8 cellular contexts compared by ENCODE assay signal in the genomic region with DNA sequence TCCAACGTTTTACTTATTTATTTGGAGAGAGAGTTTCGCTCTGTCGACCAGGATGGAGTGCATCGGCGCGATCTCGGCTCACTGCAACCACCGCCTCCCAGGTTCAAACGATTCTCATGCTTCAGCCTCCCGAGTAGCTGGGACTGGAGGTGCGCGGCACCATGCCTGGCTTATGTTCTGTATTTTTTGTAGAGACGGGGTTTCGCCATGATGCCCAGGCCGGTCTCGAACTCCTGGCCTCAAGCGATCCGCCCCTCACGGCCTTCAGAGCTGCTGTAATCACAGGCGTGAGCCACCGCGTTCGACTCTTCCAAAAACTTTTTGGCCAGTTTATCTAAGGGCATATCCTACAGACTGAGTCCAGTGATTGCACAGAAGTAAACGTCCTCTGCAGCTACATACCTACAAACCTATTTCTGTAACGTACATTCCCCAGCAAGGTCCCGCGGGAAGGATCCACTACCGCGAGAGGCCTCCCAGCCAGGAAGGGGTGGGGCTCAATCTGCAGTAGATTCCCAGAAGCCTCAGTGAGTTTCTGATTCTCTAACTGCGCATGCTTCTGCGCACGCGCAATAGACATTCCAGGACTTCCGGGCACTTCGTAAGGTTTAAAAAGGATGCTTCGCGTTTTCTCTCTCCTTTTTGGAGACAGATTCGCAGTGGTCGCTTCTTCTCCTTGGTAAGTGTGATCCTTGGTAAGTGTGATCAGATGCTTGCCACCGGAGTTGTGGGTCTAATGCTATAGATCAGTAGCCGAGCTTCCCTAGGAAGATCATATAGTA. TPM values are rescaled to one million over a fixed set of nuclear protein-coding genes. Genes with fewer than 3 reads are reported as not detected.
DNase-seq lines count a peak whose midpoint lies in the region; ATAC-seq, FAIRE-seq and TF ChIP-seq lines count a peak whose summit lies in the region.

A gene with protein sequence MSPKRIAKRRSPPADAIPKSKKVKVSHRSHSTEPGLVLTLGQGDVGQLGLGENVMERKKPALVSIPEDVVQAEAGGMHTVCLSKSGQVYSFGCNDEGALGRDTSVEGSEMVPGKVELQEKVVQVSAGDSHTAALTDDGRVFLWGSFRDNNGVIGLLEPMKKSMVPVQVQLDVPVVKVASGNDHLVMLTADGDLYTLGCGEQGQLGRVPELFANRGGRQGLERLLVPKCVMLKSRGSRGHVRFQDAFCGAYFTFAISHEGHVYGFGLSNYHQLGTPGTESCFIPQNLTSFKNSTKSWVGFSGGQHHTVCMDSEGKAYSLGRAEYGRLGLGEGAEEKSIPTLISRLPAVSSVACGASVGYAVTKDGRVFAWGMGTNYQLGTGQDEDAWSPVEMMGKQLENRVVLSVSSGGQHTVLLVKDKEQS (plus strand): TSS at position 638 of the 782 bp plus-strand sequence. CDS start 23,824 bp downstream, outside the sequence.

- peaks cover 39% of the 10 kb centered on the region for H4K20me1 ChIP-seq in astrocyte (ENCODE audit: insufficient read depth, low read length)

- H3K36me3 ChIP-seq in astrocyte (ENCODE audit: insufficient read depth, low read length), result peaks cover 35% of the 10 kb centered on the region

- H3K79me2 ChIP-seq in astrocyte (ENCODE audit: insufficient read depth, low read length), result peaks cover 49% of the 10 kb centered on the region

- ATAC-seq in GM18502 (IDR thresholded peaks at IDR 0.05; ENCODE audit: poor library complexity, unreplicated experiment) (peak; percentile 73), HG02970 (IDR thresholded peaks at IDR 0.05; ENCODE audit: low FRiP score, unreplicated experiment) (peak; percentile 79)

- H3K4me3 Mint-ChIP-seq in astrocyte (ENCODE audit: unreplicated experiment), result peak within 1 kb of the TSS; percentile 99

- no peak for FAIRE-seq in astrocyte (lab: Jason Lieb, UNC)

- no peaks in the 10 kb centered on the region for H3K9me3 ChIP-seq in astrocyte (ENCODE audit: insufficient read depth, low read depth, low read length)

- H3K9ac ChIP-seq in astrocyte (ENCODE audit: low read length), result peak within 1 kb of the TSS; percentile 94

- H2AFZ ChIP-seq in astrocyte (ENCODE audit: low read depth, low read length), result peak within 1 kb of the TSS; percentile 72

- no peaks in the 10 kb centered on the region for H3K9me3 Mint-ChIP-seq in astrocyte (ENCODE audit: unreplicated experiment)

- peak within 1 kb of the TSS; percentile 100 for H3K27ac Mint-ChIP-seq in astrocyte (ENCODE audit: unreplicated experiment)

- peak within 1 kb of the TSS; percentile 88 for H3K4me2 ChIP-seq in astrocyte (ENCODE audit: low read length)

- H3K4me1 Mint-ChIP-seq in astrocyte (ENCODE audit: low read depth, unreplicated experiment), result peaks cover 18% of the 10 kb centered on the region

- peak within 1 kb of the TSS; percentile 92 for H3K4me3 ChIP-seq in astrocyte (ENCODE audit: insufficient read depth, low read depth, low read length)

- H3K36me3 Mint-ChIP-seq in astrocyte (ENCODE audit: low read depth, unreplicated experiment), result peaks cover 30% of the 10 kb centered on the region

- H3K27me3 Mint-ChIP-seq in astrocyte (ENCODE audit: low read depth, unreplicated experiment), result no peaks in the 10 kb centered on the region

- H3K4me1 ChIP-seq in astrocyte (ENCODE audit: insufficient read depth, low read length), result peaks cover 21% of the 10 kb centered on the region

- H3K27me3 ChIP-seq in astrocyte (ENCODE audit: insufficient read depth, low read length), result no peaks in the 10 kb centered on the region

- DNase-seq in NCI-H2029 (lab: John Stamatoyannopoulos, UW), result peak; percentile 94
- peak; percentile 94 for DNase-seq in T-helper 22 cell (ENCODE audit: low read depth)
- peak; percentile 95 for DNase-seq in astrocyte (ENCODE audit: low read depth)
- DNase-seq in hepatic stellate cell (ENCODE audit: low spot score), result peak; percentile 98
- peak; percentile 99 for DNase-seq in renal cortical epithelial cell (ENCODE audit: low read depth)
- no peak for DNase-seq in cortex of kidney (lab: John Stamatoyannopoulos, UW)

- peak within 1 kb of the TSS; percentile 73 for H3K27ac ChIP-seq in astrocyte (ENCODE audit: low read depth, low read length)

- TF ChIP-seq CTCF in astrocyte (IDR thresholded peaks at IDR 0.05; ENCODE audit: insufficient read depth, low read depth, low read length), result no peak

RNA-seq across cellular contexts. Expression of the gene that starts here (rescaled TPM):
- total RNA-seq in astrocyte (21.8 and 23.7 TPM in 2 replicates), renal cortical epithelial cell (64.5 and 87.0 TPM in 2 replicates)
